8 cellular contexts compared by ENCODE assay signal in genomic region chr1:202010042-202011015, GRCh38.
DNase-seq lines count a peak whose midpoint lies in the region; ATAC-seq and TF ChIP-seq lines count a peak whose summit lies in the region.

Gene ELF3 (plus strand): TSS chr1:202010587. CDS start chr1:202011137, 550 bp downstream.

- H3K27ac Mint-ChIP-seq in activated naive CD4-positive, alpha-beta T cell treated with anti-CD3 and anti-CD28 coated beads, Interleukin-2, amount 10 ng/mL, durations not matched to agents 7 days and 5 days: no peak within 1 kb of the TSS

- H3K36me3 Mint-ChIP-seq in activated naive CD4-positive, alpha-beta T cell treated with anti-CD3 and anti-CD28 coated beads, Interleukin-2, amount 10 ng/mL, durations not matched to agents 7 days and 5 days: peaks cover 5% of the 10 kb centered on the region

- H3K9me3 Mint-ChIP-seq in activated naive CD4-positive, alpha-beta T cell treated with anti-CD3 and anti-CD28 coated beads, Interleukin-2, amount 10 ng/mL, durations not matched to agents 7 days and 5 days: no peaks in the 10 kb centered on the region

- TF ChIP-seq CTCF in RWPE1 (conservative IDR thresholded peaks at IDR 0.05; ENCODE audit: low read depth): no peak

- peak; percentile 96 for ATAC-seq in GM19438 (IDR thresholded peaks at IDR 0.05; ENCODE audit: low read depth, unreplicated experiment)

- POLR2A ChIA-PET in RWPE1 (lab: Yijun Ruan, JAX; ENCODE audit: low non-redundant PET): interaction anchor here (0.5 to 1.3 kb wide), 22 partner anchors 8 to 132 kb away, joined by 3 to 12 read pairs (median 4); no protein-coding TSS in a partner anchor

- DNase-seq in D341Med (ENCODE audit: low spot score) (peak; percentile 50), HK-2 (ENCODE audit: unreplicated experiment) (peak; percentile 98), RWPE1 (ENCODE audit: low spot score) (peak; percentile 91), kidney glomerular epithelial cell (lab: John Stamatoyannopoulos, UW) (peak; percentile 98), caudate nucleus (lab: John Stamatoyannopoulos, UW) (no peak), SKM-1 treated with dmso at 0.1 percent for 144 hours (lab: John Stamatoyannopoulos, UW; ENCODE audit: unreplicated experiment) (no peak)
- no peak for DNase-seq in activated naive CD4-positive, alpha-beta T cell treated with anti-CD3 and anti-CD28 coated beads, Interleukin-2, amount 10 ng/mL, durations not matched to agents 7 days and 5 days

- H3K27ac ChIP-seq in RWPE1 (no peak within 1 kb of the TSS), caudate nucleus (ENCODE audit: low read depth, low read length) (no peak within 1 kb of the TSS)

- CTCF ChIA-PET in RWPE1 (lab: Yijun Ruan, JAX): interaction anchor here (0.5 to 10.1 kb wide), 19 partner anchors 8 to 126 kb away, joined by 3 to 114 read pairs (median 3); partner anchors contain the start of gene GPR37L1
- CTCF ChIA-PET in activated naive CD4-positive, alpha-beta T cell treated with anti-CD3 and anti-CD28 coated beads, Interleukin-2, amount 10 ng/mL, durations not matched to agents 7 days and 5 days (lab: Charles Lee): interaction anchor here (0.6 to 6.5 kb wide), 4 partner anchors 10 to 651 kb away, joined by 3 to 38 read pairs (median 10); no protein-coding TSS in a partner anchor

- no peak within 1 kb of the TSS for H3K4me3 Mint-ChIP-seq in activated naive CD4-positive, alpha-beta T cell treated with anti-CD3 and anti-CD28 coated beads, Interleukin-2, amount 10 ng/mL, durations not matched to agents 7 days and 5 days

- no peaks in the 10 kb centered on the region for H3K27me3 Mint-ChIP-seq in activated naive CD4-positive, alpha-beta T cell treated with anti-CD3 and anti-CD28 coated beads, Interleukin-2, amount 10 ng/mL, durations not matched to agents 7 days and 5 days

- H3K4me1 Mint-ChIP-seq in activated naive CD4-positive, alpha-beta T cell treated with anti-CD3 and anti-CD28 coated beads, Interleukin-2, amount 10 ng/mL, durations not matched to agents 7 days and 5 days: no peaks in the 10 kb centered on the region

Comparison
In these comparisons a context has a peak if more than half of its experiments do, and no peak if none do; other contexts are left out.
1. DNase-seq: peak in D341Med (single experiment), HK-2 (single experiment), RWPE1 (single experiment) and kidney glomerular epithelial cell (single experiment); none in caudate nucleus (0 of 61), activated naive CD4-positive, alpha-beta T cell treated with anti-CD3 and anti-CD28 coated beads, Interleukin-2, amount 10 ng/mL, durations not matched to agents 7 days and 5 days (single experiment) and SKM-1 treated with dmso at 0.1 percent for 144 hours (single experiment).